In the genomic region with DNA sequence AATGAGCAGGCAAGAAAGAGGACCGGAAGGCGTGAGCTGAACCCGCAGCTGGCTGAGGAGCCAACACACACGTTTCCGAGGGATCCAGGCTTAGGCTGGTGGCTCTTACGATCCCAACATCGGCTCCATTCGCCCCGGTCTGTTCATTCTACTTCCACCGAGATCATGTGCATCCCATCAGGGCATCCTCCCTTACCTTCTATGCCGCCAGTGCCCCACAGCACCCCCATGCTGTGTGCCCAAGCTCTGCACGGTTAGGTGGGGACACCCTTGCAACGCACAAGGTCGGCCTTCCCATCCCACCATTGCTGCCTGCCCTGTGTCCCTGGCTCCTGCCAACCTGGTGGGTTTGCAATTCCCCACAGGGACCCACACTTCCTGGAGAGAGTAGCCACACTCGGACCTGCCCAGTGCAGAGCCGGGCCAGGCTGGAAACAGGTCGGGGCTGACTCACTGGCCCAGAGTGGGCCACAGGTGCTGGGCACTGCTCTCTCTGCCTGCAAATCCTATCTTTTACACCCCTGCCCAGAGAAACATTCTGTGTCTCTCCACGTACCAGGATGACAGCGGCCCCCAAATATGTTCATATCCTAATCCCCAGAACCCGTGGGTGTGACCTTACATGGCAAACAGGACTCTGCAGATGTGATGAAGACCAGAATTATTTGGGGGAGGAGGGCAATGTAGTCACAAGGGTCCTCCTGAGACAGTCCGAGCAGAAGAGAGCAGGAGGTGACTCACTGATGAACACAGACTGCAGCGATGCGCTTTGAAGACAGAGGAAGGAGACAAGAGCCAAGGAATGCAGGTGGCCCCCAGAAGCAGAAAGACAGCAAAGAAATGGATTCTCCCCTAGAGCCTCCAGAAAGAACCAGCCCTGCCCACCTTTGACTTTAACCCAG, we compare ENCODE assay signal across 1 cellular context.
TF ChIP-seq lines count a peak whose summit lies in the region.

No MANE protein-coding gene starts in this region.

TF ChIP-seq in GM23338, 12 proteins besides CTCF, POLR2A, EP300 and RAD21 (continued from another document):
- TF ChIP-seq NANOG (IDR thresholded peaks at IDR 0.05; ENCODE audit: borderline replicate concordance) (no peak), CREB1 (CRISPR knock-in tag; IDR thresholded peaks at IDR 0.05; ENCODE audit: low read depth) (no peak), ZNF114 (CRISPR knock-in tag; IDR thresholded peaks at IDR 0.05) (no peak)
TF ChIP-seq in GM23338: peak in this region for 0.
